2 cellular contexts compared by ENCODE assay signal in the genomic region with DNA sequence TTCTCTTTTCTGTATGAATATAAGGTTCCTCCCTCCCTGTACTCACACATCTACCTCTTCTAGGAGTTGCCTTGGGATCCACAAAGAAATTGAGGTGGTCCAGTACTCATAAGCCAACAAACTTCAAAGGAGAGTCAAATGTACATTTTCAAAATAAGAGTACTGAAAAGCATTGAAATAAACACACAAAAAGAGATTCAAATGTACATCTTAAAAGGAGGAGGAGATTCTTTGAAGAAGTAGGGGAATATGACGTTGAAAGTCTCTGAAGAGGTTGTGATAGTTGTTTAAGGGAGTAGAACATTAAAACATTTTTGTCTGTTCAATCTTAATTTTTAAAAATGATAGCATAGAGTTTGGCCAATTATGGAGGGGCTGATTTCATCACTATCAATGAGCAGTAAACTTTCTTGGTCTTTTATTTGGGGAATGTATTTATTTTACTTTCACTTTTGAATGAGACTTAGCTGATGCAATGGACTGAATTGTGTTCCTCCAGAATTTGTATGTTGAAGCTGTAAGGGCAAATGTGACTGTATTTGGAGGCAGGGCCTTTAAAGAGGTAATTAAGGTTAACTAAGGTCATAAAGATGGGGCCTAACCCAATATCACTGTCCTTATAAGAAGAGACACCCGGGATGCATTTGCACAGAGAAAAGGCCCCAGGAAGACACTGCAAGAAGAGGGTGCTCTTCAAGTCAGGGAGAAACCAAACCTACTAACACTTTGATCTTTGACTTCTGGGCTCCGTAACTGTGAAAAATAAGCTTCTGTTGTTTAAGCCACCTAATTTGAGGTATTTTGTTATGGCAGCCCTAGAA.
TF ChIP-seq lines count a peak whose summit lies in the region.

No MANE protein-coding gene starts in this region.

TF ChIP-seq in A549, 52 proteins besides CTCF, POLR2A, EP300 and RAD21 (continued from another document):
- TF ChIP-seq ESRRA (IDR thresholded peaks at IDR 0.05; ENCODE audit: borderline replicate concordance, low read length) (no peak), BHLHE40 (IDR thresholded peaks at IDR 0.05; ENCODE audit: low read depth, low read length) (no peak), TFCP2L1 (CRISPR knock-in tag; IDR thresholded peaks at IDR 0.05) (no peak), GATA3 (IDR thresholded peaks at IDR 0.05; ENCODE audit: borderline replicate concordance) (no peak), ZC3H11A (IDR thresholded peaks at IDR 0.05) (no peak), KDM5A (IDR thresholded peaks at IDR 0.05) (no peak), CHD4 (IDR thresholded peaks at IDR 0.05; ENCODE audit: borderline replicate concordance) (no peak), RNF2 (IDR thresholded peaks at IDR 0.05; ENCODE audit: borderline replicate concordance, low read depth) (no peak)

TF ChIP-seq in endothelial cell of umbilical vein, 7 proteins besides CTCF, POLR2A, EP300 and RAD21 (continued from another document):
- TF ChIP-seq MYC (IDR thresholded peaks at IDR 0.05; ENCODE audit: low read depth, low read length) (no peak), JUN (IDR thresholded peaks at IDR 0.05; ENCODE audit: borderline replicate concordance, insufficient read depth, insufficient read length, low read depth) (no peak), EZH2 (IDR thresholded peaks at IDR 0.05; ENCODE audit: borderline replicate concordance, low read depth, low read length, severe bottlenecking) (no peak), POLR2AphosphoS5 (IDR thresholded peaks at IDR 0.05; ENCODE audit: insufficient read depth, low read depth, low read length) (no peak), GATA2 (IDR thresholded peaks at IDR 0.05; ENCODE audit: insufficient read depth, insufficient read length, low read depth, low read length) (no peak)
- TF ChIP-seq, protein P1, sequence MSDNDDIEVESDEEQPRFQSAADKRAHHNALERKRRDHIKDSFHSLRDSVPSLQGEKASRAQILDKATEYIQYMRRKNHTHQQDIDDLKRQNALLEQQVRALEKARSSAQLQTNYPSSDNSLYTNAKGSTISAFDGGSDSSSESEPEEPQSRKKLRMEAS (IDR thresholded peaks at IDR 0.05; ENCODE audit: insufficient read depth, insufficient read length), result no peak
